In genomic region chrX:155026420-155026726, GRCh38 we compare ENCODE assay signal across 8 cellular contexts. TPM values are rescaled to one million over a fixed set of nuclear protein-coding genes. Genes with fewer than 3 reads are reported as not detected.
DNase-seq lines count a peak whose midpoint lies in the region; ATAC-seq and TF ChIP-seq lines count a peak whose summit lies in the region.

No MANE protein-coding gene starts in this region.

- no peak overlapping the region for H2AK5ac ChIP-seq in neuronal stem cell (ENCODE audit: low read depth, low read length)

- H3K18ac ChIP-seq in neuronal stem cell (ENCODE audit: low read length), result no peak overlapping the region

- no peaks in the 10 kb centered on the region for H3K27me3 ChIP-seq in CD4-positive, alpha-beta T cell (ENCODE audit: control insufficient read depth, insufficient read depth, low read length)
- H3K27me3 ChIP-seq in OCI-LY1 (ENCODE audit: insufficient read depth, low read length), result no peaks in the 10 kb centered on the region
- H3K27me3 ChIP-seq in endocrine pancreas (ENCODE audit: control insufficient read depth, insufficient read depth, low read length), result no peaks in the 10 kb centered on the region
- no peaks in the 10 kb centered on the region for H3K27me3 ChIP-seq in neuronal stem cell (ENCODE audit: control insufficient read depth in 3 of 3, insufficient read depth in 3 of 3, low read depth in 1 of 3, low read length in 3 of 3)

- POLR2A ChIA-PET in CD4-positive, alpha-beta T cell (lab: Charles Lee), result interaction anchor here (0.8 to 1.4 kb wide), 13 partner anchors 9 to 238 kb away, joined by 3 to 10 read pairs (median 4); partner anchors contain the start of genes BRCC3, RAB39B and VBP1

- H2BK12ac ChIP-seq in neuronal stem cell (ENCODE audit: low read length), result no peak overlapping the region

- H3K4me3 ChIP-seq in OCI-LY1 (ENCODE audit: low read depth, low read length, poor library complexity, severe bottlenecking) (peak overlapping the region; percentile 86), endocrine pancreas (ENCODE audit: control insufficient read depth, insufficient read depth, low read length) (peak overlapping the region; percentile 74), neuronal stem cell (ENCODE audit: low read length in 2 of 2) (peak overlapping the region; percentile 72 to 77)

- ATAC-seq in CD4-positive, alpha-beta T cell (ENCODE audit: poor library complexity), result no peak
- ATAC-seq in HG03139 (IDR thresholded peaks at IDR 0.05; ENCODE audit: unreplicated experiment), result no peak

- H3K23ac ChIP-seq in neuronal stem cell (ENCODE audit: low read depth, low read length, poor library complexity), result no peak overlapping the region

- H3K79me1 ChIP-seq in neuronal stem cell (ENCODE audit: low read depth, low read length), result no peaks in the 10 kb centered on the region

- DNase-seq in CD4-positive, alpha-beta T cell, result no peak
- DNase-seq in neuronal stem cell (ENCODE audit: low spot score) (no peak), NCI-H1694 treated with DMSO at 0.1 percent for 48 hours (lab: John Stamatoyannopoulos, UW) (no peak), activated gamma-delta T cell (lab: John Stamatoyannopoulos, UW) (no peak)
- DNase-seq in stimulated activated naive CD4-positive, alpha-beta T cell treated with Interleukin-2 at 50 U/mL for 16 hours (lab: John Stamatoyannopoulos, UW), result no peak

- CTCF ChIA-PET in CD4-positive, alpha-beta T cell (lab: Charles Lee), result no interaction called here

- no peak overlapping the region for H2BK5ac ChIP-seq in neuronal stem cell (ENCODE audit: low read length)

- no peaks in the 10 kb centered on the region for H3K9me3 ChIP-seq in CD4-positive, alpha-beta T cell (ENCODE audit: control insufficient read depth, low read length)
- no peaks in the 10 kb centered on the region for H3K9me3 ChIP-seq in OCI-LY1 (ENCODE audit: low read length)
- no peaks in the 10 kb centered on the region for H3K9me3 ChIP-seq in endocrine pancreas (ENCODE audit: control insufficient read depth, low read length)
- no peaks in the 10 kb centered on the region for H3K9me3 ChIP-seq in neuronal stem cell (replicated peaks in 1 of 2; ENCODE audit: control insufficient read depth in 2 of 2, insufficient read depth in 1 of 2, low read depth in 1 of 2, low read length in 2 of 2)

- H3K36me3 ChIP-seq in OCI-LY1 (ENCODE audit: insufficient read depth, low read length), result no peaks in the 10 kb centered on the region
- H3K36me3 ChIP-seq in endocrine pancreas (ENCODE audit: control insufficient read depth, insufficient read depth, low read length), result no peaks in the 10 kb centered on the region
- H3K36me3 ChIP-seq in neuronal stem cell (replicated peaks in 1 of 2; ENCODE audit: control insufficient read depth in 2 of 2, insufficient read depth in 2 of 2, low read length in 2 of 2), result no peaks in the 10 kb centered on the region

- H3K4me2 ChIP-seq in OCI-LY1 (ENCODE audit: low read length), result peak overlapping the region; percentile 65
- no peak overlapping the region for H3K4me2 ChIP-seq in neuronal stem cell (ENCODE audit: insufficient read depth, low read length, poor library complexity, severe bottlenecking)

- H3K79me2 ChIP-seq in OCI-LY1 (ENCODE audit: insufficient read depth, low read length), result peaks cover 23% of the 10 kb centered on the region

- H4K91ac ChIP-seq in neuronal stem cell (ENCODE audit: low read depth, low read length, poor library complexity), result no peak overlapping the region

- H3K9me2 ChIP-seq in OCI-LY1 (ENCODE audit: low read depth, low read length), result no peaks in the 10 kb centered on the region

- H3K4me1 Mint-ChIP-seq in CD4-positive, alpha-beta T cell (ENCODE audit: low read depth), result peaks cover 38% of the 10 kb centered on the region

- H2AFZ ChIP-seq in OCI-LY1 (ENCODE audit: low read length) (peak overlapping the region; percentile 79; the same call in 1 of the 2 replicates), neuronal stem cell (ENCODE audit: low read length) (peak overlapping the region; percentile 89)

- peak overlapping the region; percentile 85 for H3K4me3 Mint-ChIP-seq in CD4-positive, alpha-beta T cell

- no CpG with 5 or more reads among the region's 16 CpGs for WGBS in neuronal stem cell (ENCODE audit: extremely low coverage in 2 of 2, insufficient read length in 2 of 2, insufficient replicate concordance in 1 of 2), 2 donors

- no peak for TF ChIP-seq CTCF in CD4-positive, alpha-beta T cell (IDR thresholded peaks at IDR 0.05)
- TF ChIP-seq CTCF in OCI-LY1 (IDR thresholded peaks at IDR 0.05; ENCODE audit: low read length), result no peak

- no peak overlapping the region for H4K8ac ChIP-seq in neuronal stem cell (ENCODE audit: low read depth, low read length)

- H3K27ac ChIP-seq in CD4-positive, alpha-beta T cell (ENCODE audit: low read depth, low read length), result no peak overlapping the region
- H3K27ac ChIP-seq in OCI-LY1 (ENCODE audit: low read depth, low read length, poor library complexity, severe bottlenecking), result peak overlapping the region; percentile 96
- peak overlapping the region; percentile 61 for H3K27ac ChIP-seq in neuronal stem cell (replicated peaks; ENCODE audit: low read length)

- no peaks in the 10 kb centered on the region for H3F3A ChIP-seq in OCI-LY1 (ENCODE audit: insufficient read depth, low read length)

- H3K4me1 ChIP-seq in OCI-LY1 (ENCODE audit: insufficient read depth, low read length, severe bottlenecking) (peaks cover 23% of the 10 kb centered on the region), endocrine pancreas (ENCODE audit: control insufficient read depth, insufficient read depth, low read length) (peaks cover 7% of the 10 kb centered on the region), neuronal stem cell (ENCODE audit: control insufficient read depth in 2 of 2, insufficient read depth in 1 of 2, low read depth in 1 of 2, low read length in 2 of 2) (no peaks in the 10 kb centered on the region)

- peak overlapping the region; percentile 75 for H3K9ac ChIP-seq in OCI-LY1 (ENCODE audit: low read length)
- no peak overlapping the region for H3K9ac ChIP-seq in endocrine pancreas (ENCODE audit: control insufficient read depth, insufficient read depth, low read length)
- no peak overlapping the region for H3K9ac ChIP-seq in neuronal stem cell (ENCODE audit: low read depth, low read length, poor library complexity)

- H3K9me3 Mint-ChIP-seq in CD4-positive, alpha-beta T cell, result no peaks in the 10 kb centered on the region

- no peak overlapping the region for H2BK15ac ChIP-seq in neuronal stem cell (ENCODE audit: low read length)

- no peak overlapping the region for H2BK120ac ChIP-seq in neuronal stem cell (ENCODE audit: low read depth, low read length)

- H3K14ac ChIP-seq in neuronal stem cell (ENCODE audit: low read length), result no peak overlapping the region

- peaks cover 11% of the 10 kb centered on the region for H3K36me3 Mint-ChIP-seq in CD4-positive, alpha-beta T cell (ENCODE audit: low read depth)

- H3K4ac ChIP-seq in neuronal stem cell (ENCODE audit: low read length), result no peak overlapping the region

- H3K27ac Mint-ChIP-seq in CD4-positive, alpha-beta T cell, result peak overlapping the region; percentile 98

- intact Hi-C loops in CD4-positive, alpha-beta T cell (cut with DNase I, micrococcal nuclease), result loop anchor here (2.0 kb wide), 2 partner anchors 44 to 46 kb away; partner anchors contain the start of genes BRCC3 (in 1 of the 2), CMC4 (in 1 of the 2) and MTCP1 (in 1 of the 2)

- no peaks in the 10 kb centered on the region for H4K20me1 ChIP-seq in OCI-LY1 (ENCODE audit: insufficient read depth, low read length)

- no peaks in the 10 kb centered on the region for H3K27me3 Mint-ChIP-seq in CD4-positive, alpha-beta T cell

RNA-seq across cellular contexts. Expression of gene FUNDC2, which starts 0.3 kb away (rescaled TPM):
- 10 to 100 TPM; 37.2 to 37.4 TPM for total RNA-seq in CD4-positive, alpha-beta T cell
- polyA plus RNA-seq in neuronal stem cell (2013, experiment 1 of 2), result 85.6 TPM
- 77.9 TPM for polyA plus RNA-seq in neuronal stem cell (2013, experiment 2 of 2)

RNA-seq across cellular contexts. Expression of gene F8, which starts 3.9 kb away (rescaled TPM):
- total RNA-seq in CD4-positive, alpha-beta T cell, result under 1 TPM; 0.66 to 0.67 TPM
- polyA plus RNA-seq in neuronal stem cell (2013, experiment 1 of 2), result 1.4 TPM
- polyA plus RNA-seq in neuronal stem cell (2013, experiment 2 of 2), result 1.6 TPM

RNA-seq across cellular contexts. Expression of gene CMC4, which starts 44.6 kb away (rescaled TPM):
- total RNA-seq in CD4-positive, alpha-beta T cell, result 1 to 10 TPM; 5.6 to 6.5 TPM
- 12.0 TPM for polyA plus RNA-seq in neuronal stem cell (2013, experiment 1 of 2)
- 12.8 TPM for polyA plus RNA-seq in neuronal stem cell (2013, experiment 2 of 2)

RNA-seq across cellular contexts. Expression of gene MTCP1, which starts 44.6 kb away (rescaled TPM):
- total RNA-seq in CD4-positive, alpha-beta T cell, result 10 to 100 TPM; 17.0 to 18.9 TPM
- polyA plus RNA-seq in neuronal stem cell (2013, experiment 1 of 2), result 20.7 TPM
- 25.4 TPM for polyA plus RNA-seq in neuronal stem cell (2013, experiment 2 of 2)

RNA-seq across cellular contexts. Expression of gene BRCC3, which starts 44.9 kb away (rescaled TPM):
- 10 to 100 TPM; 12.6 to 12.8 TPM for total RNA-seq in CD4-positive, alpha-beta T cell
- polyA plus RNA-seq in neuronal stem cell (2013, experiment 1 of 2), result 15.2 TPM
- polyA plus RNA-seq in neuronal stem cell (2013, experiment 2 of 2), result 14.7 TPM
